ENCODE assay signal across 9 cellular contexts in genomic region chr1:207861442-207862177, GRCh38. TPM values are rescaled to one million over a fixed set of nuclear protein-coding genes. Genes with fewer than 3 reads are reported as not detected.
DNase-seq lines count a peak whose midpoint lies in the region; ATAC-seq, FAIRE-seq and TF ChIP-seq lines count a peak whose summit lies in the region.
"Had no signal": no experiment of that assay in that cellular context is flagged by ENCODE, and none has a peak within 500 bp of the region (broad histone marks: within the 10 kb centered on the region; RNA-seq: fewer than 3 reads in every experiment).

No MANE protein-coding gene starts in this region.

- H3K9ac ChIP-seq in BLaER1 (peak overlapping the region; percentile 38; the same call in 1 of the 2 replicates), kidney (ENCODE audit: low read length in 2 of 2) (peak overlapping the region in 1 of 2 donors; percentile 41)

- no peaks in the 10 kb centered on the region for H3K27me3 ChIP-seq in BLaER1

- H3K27ac ChIP-seq in BLaER1, result peak overlapping the region; percentile 66
- H3K27ac ChIP-seq in kidney (ENCODE audit: low read depth in 2 of 2, low read length in 2 of 2), result peak overlapping the region; percentile 16 to 23

- POLR2A ChIA-PET in activated CD8-positive, alpha-beta T cell treated with anti-CD3 and anti-CD28 coated beads, Interleukin-2, amount 10 ng/mL, durations not matched to agents 7 days and 5 days (lab: Charles Lee), result interaction anchor here (0.7 to 1.4 kb wide), 9 partner anchors 10 to 63 kb away, joined by 3 to 6 read pairs (median 4); no protein-coding TSS in a partner anchor

- H3K4me3 ChIP-seq in BLaER1, result no peak overlapping the region
- H3K4me3 ChIP-seq in kidney (ENCODE audit: low read length in 2 of 2), result no peak overlapping the region

- H3K9me3 ChIP-seq in BLaER1 (no peaks in the 10 kb centered on the region), kidney (ENCODE audit: control insufficient read depth in 1 of 2, low read length in 2 of 2) (no peaks in the 10 kb centered on the region)

- H3K4me1 Mint-ChIP-seq in activated CD8-positive, alpha-beta T cell treated with anti-CD3 and anti-CD28 coated beads, Interleukin-2, amount 10 ng/mL, durations not matched to agents 7 days and 5 days (ENCODE audit: low read depth), result peaks cover 57% of the 10 kb centered on the region

- no peak for TF ChIP-seq CTCF in kidney (IDR thresholded peaks at IDR 0.05; ENCODE audit: borderline replicate concordance, extremely low read depth, insufficient read depth)

- CTCF ChIA-PET in activated CD8-positive, alpha-beta T cell treated with anti-CD3 and anti-CD28 coated beads, Interleukin-2, amount 10 ng/mL, durations not matched to agents 7 days and 5 days (lab: Charles Lee), result interaction anchor here (0.7 to 20.0 kb wide), 10 partner anchors 9 to 120 kb away, joined by 3 to 656 read pairs (median 6); no protein-coding TSS in a partner anchor

- intact Hi-C loops in kidney (cut with DNase I), result no loop called here

- H3K4me1 ChIP-seq in BLaER1 (peaks cover 61% of the 10 kb centered on the region), kidney (ENCODE audit: control insufficient read depth in 1 of 2, insufficient read depth in 1 of 2, low read depth in 1 of 2, low read length in 2 of 2) (peaks cover 34 to 47% of the 10 kb centered on the region in 2 donors)

- DNase-seq in activated CD8-positive, alpha-beta T cell treated with anti-CD3 and anti-CD28 coated beads, Interleukin-2, amount 10 ng/mL, durations not matched to agents 7 days and 5 days, result peak; percentile 74
- DNase-seq in kidney, result no peak
- DNase-seq in kidney glomerular epithelial cell (lab: John Stamatoyannopoulos, UW), result no peak
- DNase-seq in HTR-8/SVneo (ENCODE audit: insufficient read length, low spot score), result no peak
- no peak for DNase-seq in Ammon's horn (ENCODE audit: low spot score)
- DNase-seq: DMS53 had no signal

- peaks cover 7% of the 10 kb centered on the region for H4K20me1 ChIP-seq in BLaER1

- peaks cover 51% of the 10 kb centered on the region for H3K36me3 Mint-ChIP-seq in activated CD8-positive, alpha-beta T cell treated with anti-CD3 and anti-CD28 coated beads, Interleukin-2, amount 10 ng/mL, durations not matched to agents 7 days and 5 days (ENCODE audit: low read depth)

- peak overlapping the region; percentile 94 for H3K27ac Mint-ChIP-seq in activated CD8-positive, alpha-beta T cell treated with anti-CD3 and anti-CD28 coated beads, Interleukin-2, amount 10 ng/mL, durations not matched to agents 7 days and 5 days

- FAIRE-seq in kidney (lab: Jason Lieb, UNC) (no peak), HTR-8/SVneo (lab: Jason Lieb, UNC) (no peak)

- H3K9me3 Mint-ChIP-seq in activated CD8-positive, alpha-beta T cell treated with anti-CD3 and anti-CD28 coated beads, Interleukin-2, amount 10 ng/mL, durations not matched to agents 7 days and 5 days (ENCODE audit: insufficient read depth), result no peaks in the 10 kb centered on the region

- H3K27me3 Mint-ChIP-seq in activated CD8-positive, alpha-beta T cell treated with anti-CD3 and anti-CD28 coated beads, Interleukin-2, amount 10 ng/mL, durations not matched to agents 7 days and 5 days (ENCODE audit: low read depth), result no peaks in the 10 kb centered on the region

- H3K4me3 Mint-ChIP-seq in activated CD8-positive, alpha-beta T cell treated with anti-CD3 and anti-CD28 coated beads, Interleukin-2, amount 10 ng/mL, durations not matched to agents 7 days and 5 days, result peak overlapping the region; percentile 48

- peaks cover 13% of the 10 kb centered on the region for H3K36me3 ChIP-seq in BLaER1
- H3K36me3 ChIP-seq in kidney (ENCODE audit: control insufficient read depth in 1 of 2, insufficient read depth in 2 of 2, low read length in 2 of 2), result peaks cover 8 to 24% of the 10 kb centered on the region in 2 donors

- ATAC-seq in HG02852 (IDR thresholded peaks at IDR 0.05; ENCODE audit: unreplicated experiment) (peak; percentile 42), HG03097 (IDR thresholded peaks at IDR 0.05; ENCODE audit: low FRiP score, unreplicated experiment) (no peak)
- ATAC-seq in activated CD8-positive, alpha-beta T cell treated with anti-CD3 and anti-CD28 coated beads, Interleukin-2, amount 10 ng/mL, durations not matched to agents 7 days and 5 days, result peak; percentile 75

- H3K4me2 ChIP-seq in BLaER1, result peak overlapping the region; percentile 74

RNA-seq across cellular contexts. Expression of gene CD34, which starts 49.3 kb away (rescaled TPM):
- total RNA-seq in activated CD8-positive, alpha-beta T cell treated with anti-CD3 and anti-CD28 coated beads, Interleukin-2, amount 10 ng/mL, durations not matched to agents 7 days and 5 days, result not detected
- total RNA-seq in kidney, result 50.9 TPM
- 69.4 TPM for polyA plus RNA-seq in kidney (ENCODE audit: insufficient read depth, low read depth, low replicate concordance)

Comparison
In these comparisons a context has a peak if more than half of its experiments do, and no peak if none do; other contexts are left out.
1. RNA of gene CD34, which starts 49.3 kb away (total RNA-seq): 50.9 TPM in kidney (single experiment); not detected in activated CD8-positive, alpha-beta T cell treated with anti-CD3 and anti-CD28 coated beads, Interleukin-2, amount 10 ng/mL, durations not matched to agents 7 days and 5 days; every median in the first group is over 10 times any median in the second.